ENCODE assay signal across 12 cellular contexts in the genomic region with DNA sequence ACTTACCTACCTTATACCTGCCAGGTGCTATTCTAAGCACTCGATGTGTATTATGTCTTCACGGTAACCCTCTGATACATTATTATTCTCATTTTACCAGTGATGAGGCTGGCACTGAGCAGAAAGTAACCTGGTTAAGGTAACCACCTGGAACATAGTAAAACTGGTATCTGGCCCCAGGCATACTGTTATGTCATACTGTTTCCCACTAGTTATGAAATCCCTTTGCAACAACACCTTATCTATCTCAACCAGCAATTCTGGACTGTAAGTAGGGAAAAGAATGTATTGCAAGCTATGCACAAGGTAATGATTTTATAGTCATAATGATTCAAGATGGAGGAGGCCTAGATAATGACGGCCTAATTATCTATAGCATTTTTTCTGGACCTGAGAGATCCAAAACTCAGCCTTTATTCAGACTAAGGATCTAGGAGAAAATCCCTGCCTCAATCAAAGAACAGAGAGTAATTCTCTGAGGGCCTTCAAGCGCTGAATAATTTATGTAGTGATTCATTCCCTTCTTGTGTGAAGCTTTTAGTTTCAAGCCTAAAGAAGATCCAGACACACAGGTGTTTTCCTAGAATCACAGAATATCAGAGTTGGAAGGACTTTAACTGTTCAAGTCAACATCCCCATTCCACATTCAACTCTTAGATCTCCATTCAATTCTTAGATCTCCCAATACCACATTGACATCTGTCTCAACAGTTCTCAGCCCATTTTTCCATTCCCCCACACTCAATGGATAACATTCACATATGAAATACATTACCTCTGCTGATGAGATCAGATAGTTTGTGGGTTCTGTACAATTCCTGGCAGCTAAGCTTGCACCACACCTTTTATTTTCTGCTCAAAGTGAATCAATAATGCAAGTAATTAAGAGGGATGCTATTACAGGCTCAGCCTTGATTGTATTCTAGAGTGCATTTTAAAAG. TPM values are rescaled to one million over a fixed set of nuclear protein-coding genes. Genes with fewer than 3 reads are reported as not detected.
A peak's percentile ranks its signal among the peaks of the same experiment; 100 is the strongest.
DNase-seq lines count a peak whose midpoint lies in the region; ATAC-seq and TF ChIP-seq lines count a peak whose summit lies in the region.
"Had no signal": no experiment of that assay in that cellular context is flagged by ENCODE, and none has a peak within 500 bp of the region (broad histone marks: within the 10 kb centered on the region; RNA-seq: fewer than 3 reads in every experiment).

No MANE protein-coding gene starts in this region.

- intact Hi-C loops in A673 (cut with micrococcal nuclease; ENCODE audit: unreplicated experiment), result loop anchor here (5.0 kb wide), 1 partner anchor 369 kb away; no protein-coding TSS in a partner anchor
- intact Hi-C loops in OCI-LY7 (cut with micrococcal nuclease; ENCODE audit: unreplicated experiment), result loop anchor here (1.0 to 5.0 kb wide), 3 partner anchors 11 to 76 kb away; a partner anchor contains a TSS
- intact Hi-C loops in esophagus squamous epithelium (cut with DNase I), result no loop called here

- POLR2A ChIA-PET in A673 (lab: Charles Lee; ENCODE audit: low non-redundant PET), result interaction anchor here (0.6 kb wide), 1 partner anchor 84 kb away, joined by 3 read pairs; no protein-coding TSS in a partner anchor
- POLR2A ChIA-PET in OCI-LY7 (lab: Charles Lee), result interaction anchor here (0.5 to 1.8 kb wide), 8 partner anchors 10 to 1531 kb away, joined by 3 to 12 read pairs (median 4); no protein-coding TSS in a partner anchor

- no peak overlapping the region for H3K56ac ChIP-seq in H9 (ENCODE audit: insufficient read length, low read depth, low read length)

- no peaks in the 10 kb centered on the region for H4K20me1 ChIP-seq in OCI-LY7 (ENCODE audit: insufficient read depth, low read length)
- H4K20me1 ChIP-seq in H9 (ENCODE audit: control insufficient read depth, insufficient read depth, insufficient read length), result no peaks in the 10 kb centered on the region

- peak; percentile 20 for ATAC-seq in GM18907 (IDR thresholded peaks at IDR 0.05; ENCODE audit: unreplicated experiment)
- peak; percentile 18 for ATAC-seq in HG02840 (IDR thresholded peaks at IDR 0.05; ENCODE audit: low FRiP score, unreplicated experiment)
- no peak for ATAC-seq in GM21737 (IDR thresholded peaks at IDR 0.05; ENCODE audit: unreplicated experiment)

- no peak overlapping the region for H2BK5ac ChIP-seq in H9 (ENCODE audit: insufficient read length, low read length)

- H4K91ac ChIP-seq in H9 (ENCODE audit: insufficient read length, low read depth, low read length), result no peak overlapping the region

- H3K9me2 ChIP-seq in OCI-LY7 (ENCODE audit: insufficient read depth, low read length), result no peaks in the 10 kb centered on the region

- H3K9me3 Mint-ChIP-seq in H9, result peaks cover 0 to 5% of the 10 kb centered on the region in 2 experiments; a peak in 4 of 5 replicates

- no CpG with 5 or more reads among the region's 4 CpGs for WGBS in H9 (ENCODE audit: extremely low coverage, insufficient read length, low lambda C conversion rate)
- 87 to 89% methylated on average over 4 of the region's 4 CpGs for WGBS in esophagus squamous epithelium, 2 donors

- H3K79me1 ChIP-seq in H9 (ENCODE audit: insufficient read depth, low read depth, low read length, poor library complexity, severe bottlenecking), result no peaks in the 10 kb centered on the region

- peaks cover 30% of the 10 kb centered on the region for H3K4me1 ChIP-seq in A673 (ENCODE audit: insufficient read depth, low read length, poor library complexity, severe bottlenecking)
- H3K4me1 ChIP-seq in OCI-LY7 (ENCODE audit: insufficient read depth, low read length, poor library complexity, severe bottlenecking), result peaks cover 66% of the 10 kb centered on the region
- no peaks in the 10 kb centered on the region for H3K4me1 ChIP-seq in H9 (ENCODE audit: insufficient read depth, low read length)
- H3K4me1 ChIP-seq in esophagus squamous epithelium, result peaks cover 6 to 19% (median 8%) of the 10 kb centered on the region in 3 donors

- no peaks in the 10 kb centered on the region; a peak in 2 of 7 replicates for H3K36me3 Mint-ChIP-seq in H9 (ENCODE audit: insufficient read depth in 1 of 3, low read depth in 3 of 3)

- peaks cover 8 to 17% of the 10 kb centered on the region in 2 experiments for H3K4me1 Mint-ChIP-seq in H9

- no peaks in the 10 kb centered on the region for H3K23me2 ChIP-seq in H9 (ENCODE audit: insufficient read length, low read depth, low read length, poor library complexity, severe bottlenecking)

- H3K9me3 ChIP-seq in A673 (ENCODE audit: low read depth, low read length, poor library complexity, severe bottlenecking) (no peaks in the 10 kb centered on the region), OCI-LY7 (ENCODE audit: low read length) (no peaks in the 10 kb centered on the region), H9 (ENCODE audit: control insufficient read depth, low read depth, low read length) (no peaks in the 10 kb centered on the region), esophagus squamous epithelium (no peaks in the 10 kb centered on the region)
- H3K9me3 ChIP-seq: BE2C had no signal

- no peak overlapping the region for H3K14ac ChIP-seq in H9 (ENCODE audit: insufficient read depth, low read length)

- no peak overlapping the region for H2BK15ac ChIP-seq in H9 (ENCODE audit: low read depth, low read length)

- no peaks in the 10 kb centered on the region for H3K27me3 Mint-ChIP-seq in H9 (ENCODE audit: low read depth)

- H3K9ac ChIP-seq in H9 (ENCODE audit: extremely low read depth, insufficient read length, low read length), result no peak overlapping the region

- no peak overlapping the region for H2BK12ac ChIP-seq in H9 (ENCODE audit: insufficient read length, low read depth, low read length)

- no peak overlapping the region for H2BK20ac ChIP-seq in H9 (ENCODE audit: low read depth, low read length, poor library complexity, severe bottlenecking)

- H3K36me3 ChIP-seq in A673 (ENCODE audit: insufficient read depth, low read length, poor library complexity, severe bottlenecking) (no peaks in the 10 kb centered on the region), OCI-LY7 (ENCODE audit: insufficient read depth, low read length) (no peaks in the 10 kb centered on the region), esophagus squamous epithelium (no peaks in the 10 kb centered on the region)
- H3K36me3 ChIP-seq: BE2C had no signal

- CTCF ChIA-PET in A673 (lab: Charles Lee), result no interaction called here
- CTCF ChIA-PET in OCI-LY7 (lab: Charles Lee; ENCODE audit: unreplicated experiment), result no interaction called here

- H2BK120ac ChIP-seq in H9 (ENCODE audit: low read depth, low read length, poor library complexity, severe bottlenecking), result no peak overlapping the region

- H3T11ph ChIP-seq in H9 (ENCODE audit: low read length), result no peak overlapping the region

- H2AFZ ChIP-seq in OCI-LY7 (ENCODE audit: low read length) (no peak overlapping the region), H9 (ENCODE audit: low read length) (no peak overlapping the region)

- BruUV-seq in A673 (replicated peaks; lab: Mats Ljungman, UMichigan) (no TSS peak), OCI-LY7 (replicated peaks; lab: Mats Ljungman, UMichigan) (no TSS peak)

- no peak overlapping the region for H3K23ac ChIP-seq in H9 (ENCODE audit: insufficient read length, low read depth, low read length)

- H3K79me2 ChIP-seq in OCI-LY7 (ENCODE audit: insufficient read depth, low read depth, low read length), result no peaks in the 10 kb centered on the region
- no peaks in the 10 kb centered on the region for H3K79me2 ChIP-seq in H9 (ENCODE audit: insufficient read depth, low read length)

- H3K18ac ChIP-seq in H9 (ENCODE audit: insufficient read length, low read depth, low read length), result no peak overlapping the region

- TF ChIP-seq CTCF in A673 (conservative IDR thresholded peaks at IDR 0.05; ENCODE audit: low read depth, low read length) (no peak), OCI-LY7 (conservative IDR thresholded peaks at IDR 0.05; ENCODE audit: low read length) (no peak), H9 (conservative IDR thresholded peaks at IDR 0.05) (no peak), esophagus squamous epithelium (IDR thresholded peaks at IDR 0.05) (no peak)

- no peaks in the 10 kb centered on the region for H3K27me3 ChIP-seq in A673 (replicated peaks; ENCODE audit: insufficient read depth, low read depth, low read length, poor library complexity)
- no peaks in the 10 kb centered on the region for H3K27me3 ChIP-seq in H9 (ENCODE audit: insufficient read depth, low read length)
- no peaks in the 10 kb centered on the region for H3K27me3 ChIP-seq in esophagus squamous epithelium
- H3K27me3 ChIP-seq: BE2C had no signal

- peak; percentile 44 for DNase-seq in A673 (ENCODE audit: low spot score)
- DNase-seq in OCI-LY7 (ENCODE audit: low spot score), result no peak
- no peak for DNase-seq in T-helper 9 cell
- DNase-seq in H9, result no peak
- no peak for DNase-seq in esophagus squamous epithelium (lab: John Stamatoyannopoulos, UW)
- DNase-seq: activated CD4-positive, alpha-beta T cell treated with anti-CD3 and anti-CD28 coated beads for 48 hours; BE2C; kidney glomerular epithelial cell; NCI-H1417 treated with DMSO at 0.1 percent for 48 hours had no signal

- H3K4me2 ChIP-seq in OCI-LY7 (ENCODE audit: low read length), result peak overlapping the region; percentile 87
- no peak overlapping the region for H3K4me2 ChIP-seq in H9 (ENCODE audit: insufficient read depth, insufficient read length, low read length)

- H3K4me3 ChIP-seq in A673 (ENCODE audit: low read depth, low read length, poor library complexity, severe bottlenecking) (peak overlapping the region; percentile 6), OCI-LY7 (ENCODE audit: low read depth, low read length, poor library complexity, severe bottlenecking) (peak overlapping the region; percentile 58), esophagus squamous epithelium (no peak overlapping the region)

- H3K27ac ChIP-seq in A673 (ENCODE audit: low read depth, low read length, poor library complexity, severe bottlenecking), result peak overlapping the region; percentile 47
- peak overlapping the region; percentile 93 for H3K27ac ChIP-seq in OCI-LY7 (ENCODE audit: low read depth, low read length, poor library complexity, severe bottlenecking)
- no peak overlapping the region for H3K27ac ChIP-seq in H9 (ENCODE audit: insufficient read length, low read depth, low read length)
- H3K27ac ChIP-seq in esophagus squamous epithelium, result no peak overlapping the region

- no peak for TF ChIP-seq POLR2A in esophagus squamous epithelium (IDR thresholded peaks at IDR 0.05)

- H3K27ac Mint-ChIP-seq in H9, result no peak overlapping the region

- H2AK5ac ChIP-seq in H9 (ENCODE audit: insufficient read length, low read length), result no peak overlapping the region

- H3K4ac ChIP-seq in H9 (ENCODE audit: low read depth, low read length), result no peak overlapping the region

- H3K4me3 Mint-ChIP-seq in H9, result no peak overlapping the region

- H4K8ac ChIP-seq in H9 (replicated peaks; ENCODE audit: insufficient read length, low read depth, low read length), result no peak overlapping the region

- H4K5ac ChIP-seq in H9 (ENCODE audit: insufficient read length, low read depth, low read length), result no peak overlapping the region

RNA-seq across cellular contexts. Expression of a gene that starts 14.9 kb away (rescaled TPM):
- total RNA-seq in A673 (2021) (24.9 and 31.3 TPM in 2 replicates), OCI-LY7 (2022) (43.8 and 48.4 TPM in 2 replicates), H9 (2021) (24.0 and 24.2 TPM in 2 replicates), esophagus squamous epithelium (10 to 100 TPM in 2 of 4 donors, 1 to 10 TPM in 2; 1.3 to 14.7 (median 8.9) TPM)
- 41.4 and 42.7 TPM in 2 replicates for total RNA-seq in OCI-LY7 (2014; rRNA removed; shearing (Covaris generic))

Comparison
In these comparisons a context has a peak if more than half of its experiments do, and no peak if none do; other contexts are left out.
1. H3K27ac ChIP-seq: peak in A673 (single experiment) and OCI-LY7 (single experiment); none in H9 (single experiment) and esophagus squamous epithelium (0 of 4).
2. H3K4me3 ChIP-seq: peak in A673 (single experiment) and OCI-LY7 (single experiment); none in esophagus squamous epithelium (0 of 4).